Comparison of ENCODE assay signal across 10 cellular contexts in the genomic region with DNA sequence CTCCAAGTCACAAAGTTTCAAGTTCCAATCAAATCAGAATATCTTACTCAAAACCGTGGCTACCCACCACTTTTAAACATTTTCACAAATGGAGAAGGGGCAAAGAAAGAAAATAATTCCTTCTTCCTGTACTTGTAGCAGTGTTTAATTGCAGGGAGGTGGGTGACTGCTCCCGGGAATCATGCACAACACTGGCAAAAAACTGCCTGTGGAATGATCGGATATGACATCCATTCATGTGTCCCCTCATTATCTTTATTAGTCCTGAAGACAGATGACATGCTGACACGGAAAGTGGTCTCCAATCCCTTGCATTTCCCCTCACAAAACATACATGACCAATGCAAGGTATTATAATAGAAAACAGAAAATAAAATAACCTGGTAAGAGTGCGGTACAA. TPM values are rescaled to one million over a fixed set of nuclear protein-coding genes. Genes with fewer than 3 reads are reported as not detected.
DNase-seq lines count a peak whose midpoint lies in the region; ATAC-seq and TF ChIP-seq lines count a peak whose summit lies in the region.
"Had no signal": no experiment of that assay in that cellular context is flagged by ENCODE, and none has a peak within 500 bp of the region (broad histone marks: within the 10 kb centered on the region; RNA-seq: fewer than 3 reads in every experiment).

No MANE protein-coding gene starts in this region.

- WGBS in spleen, 5 donors, result 72 to 83% (median 77%) methylated on average over 5 of the region's 5 CpGs

- H3K36me3 Mint-ChIP-seq in T-helper 1 cell treated with Interleukin-12 subunit alpha and Interleukin-12 subunit beta and Interleukin-4 antibody, amounts not matched to agents 30 μg/mL and 1 μg/mL, for 36 hours (ENCODE audit: low read depth), result peaks cover 18% of the 10 kb centered on the region
- H3K36me3 Mint-ChIP-seq in activated CD4-positive, alpha-beta memory T cell treated with anti-CD3 and anti-CD28 coated beads, Interleukin-2, amount 10 ng/mL, durations not matched to agents 7 days and 5 days (ENCODE audit: low read depth), result peaks cover 18% of the 10 kb centered on the region
- H3K36me3 Mint-ChIP-seq in CD14-positive monocyte, result peaks cover 0 to 3% of the 10 kb centered on the region in 2 donors

- no peaks in the 10 kb centered on the region for H3K36me3 ChIP-seq in spleen
- H3K36me3 ChIP-seq: pancreas had no signal

- peaks cover 58% of the 10 kb centered on the region for H3K4me1 Mint-ChIP-seq in T-helper 1 cell treated with Interleukin-12 subunit alpha and Interleukin-12 subunit beta and Interleukin-4 antibody, amounts not matched to agents 30 μg/mL and 1 μg/mL, for 36 hours (ENCODE audit: low read depth)
- peaks cover 56% of the 10 kb centered on the region for H3K4me1 Mint-ChIP-seq in activated CD4-positive, alpha-beta memory T cell treated with anti-CD3 and anti-CD28 coated beads, Interleukin-2, amount 10 ng/mL, durations not matched to agents 7 days and 5 days
- peaks cover 25% of the 10 kb centered on the region for H3K4me1 Mint-ChIP-seq in CD14-positive monocyte

- TF ChIP-seq CTCF in fibroblast of the aortic adventitia (IDR thresholded peaks at IDR 0.05; ENCODE audit: insufficient read depth, low read length) (no peak), spleen (IDR thresholded peaks at IDR 0.05 in 8 of 11, conservative IDR thresholded peaks at IDR 0.05 in 3 of 11) (no peak), CD14-positive monocyte (IDR thresholded peaks at IDR 0.05) (no peak)

- H3K9me3 Mint-ChIP-seq in T-helper 1 cell treated with Interleukin-12 subunit alpha and Interleukin-12 subunit beta and Interleukin-4 antibody, amounts not matched to agents 30 μg/mL and 1 μg/mL, for 36 hours, result no peaks in the 10 kb centered on the region
- H3K9me3 Mint-ChIP-seq in activated CD4-positive, alpha-beta memory T cell treated with anti-CD3 and anti-CD28 coated beads, Interleukin-2, amount 10 ng/mL, durations not matched to agents 7 days and 5 days, result no peaks in the 10 kb centered on the region
- H3K9me3 Mint-ChIP-seq in CD14-positive monocyte, result peaks cover 0 to 6% (median 0%) of the 10 kb centered on the region in 7 donors

- peak overlapping the region; percentile 10 for H3K27ac Mint-ChIP-seq in T-helper 1 cell treated with Interleukin-12 subunit alpha and Interleukin-12 subunit beta and Interleukin-4 antibody, amounts not matched to agents 30 μg/mL and 1 μg/mL, for 36 hours
- H3K27ac Mint-ChIP-seq in activated CD4-positive, alpha-beta memory T cell treated with anti-CD3 and anti-CD28 coated beads, Interleukin-2, amount 10 ng/mL, durations not matched to agents 7 days and 5 days, result no peak overlapping the region
- peak overlapping the region in 1 of 7 donors; percentile 31 for H3K27ac Mint-ChIP-seq in CD14-positive monocyte

- peaks cover 5 to 62% (median 30%) of the 10 kb centered on the region in 6 donors for H3K4me1 ChIP-seq in spleen

- intact Hi-C loops in spleen (cut with DNase I; ENCODE audit: low total_unique reads), result loop anchor here (10.0 kb wide), 2 partner anchors 192 to 268 kb away; partner anchors contain the start of gene EIF4E
- intact Hi-C loops in CD14-positive monocyte (cut with micrococcal nuclease), result no loop called here

- POLR2A ChIA-PET in activated CD4-positive, alpha-beta memory T cell treated with anti-CD3 and anti-CD28 coated beads, Interleukin-2, amount 10 ng/mL, durations not matched to agents 7 days and 5 days (lab: Charles Lee), result interaction anchor here (1.5 to 1.7 kb wide), 2 partner anchors 17 to 54 kb away, joined by 4 to 8 read pairs; no protein-coding TSS in a partner anchor

- peak overlapping the region in 1 of 8 donors; percentile 83 for H3K27ac ChIP-seq in spleen
- H3K27ac ChIP-seq: pancreas had no signal

- H3K4me3 ChIP-seq in fibroblast of the aortic adventitia (ENCODE audit: low read depth, low read length) (peak overlapping the region; percentile 89), spleen (peak overlapping the region in 5 of 8 donors; percentile 77 to 87 (median 84))

- ATAC-seq in GM19035 (IDR thresholded peaks at IDR 0.05; ENCODE audit: unreplicated experiment), result no peak
- ATAC-seq: pancreas had no signal

- no peak for DNase-seq in T-helper 1 cell
- no peak for DNase-seq in activated CD4-positive, alpha-beta memory T cell treated with anti-CD3 and anti-CD28 coated beads, Interleukin-2, amount 10 ng/mL, durations not matched to agents 7 days and 5 days
- no peak for DNase-seq in fibroblast of the aortic adventitia (ENCODE audit: low read depth)
- no peak for DNase-seq in spleen
- no peak for DNase-seq in CD14-positive monocyte (ENCODE audit: low spot score)
- no peak for DNase-seq in T-helper 9 cell
- DNase-seq: activated gamma-delta T cell, pancreas had no signal

- peaks cover 0 to 26% (median 0%) of the 10 kb centered on the region in 7 donors for H3K27me3 ChIP-seq in spleen (replicated peaks in 1 of 7)
- H3K27me3 ChIP-seq: pancreas had no signal

- no peaks in the 10 kb centered on the region for H3K9me3 ChIP-seq in spleen
- H3K9me3 ChIP-seq: pancreas had no signal

- TF ChIP-seq POLR2A in spleen (IDR thresholded peaks at IDR 0.05), result no peak

- CTCF ChIA-PET in activated CD4-positive, alpha-beta memory T cell treated with anti-CD3 and anti-CD28 coated beads, Interleukin-2, amount 10 ng/mL, durations not matched to agents 7 days and 5 days (lab: Charles Lee), result interaction anchor here (1.0 kb wide), 1 partner anchor 339 kb away, joined by 4 read pairs; the partner anchor contains the start of gene METAP1

- H3K4me3 Mint-ChIP-seq in T-helper 1 cell treated with Interleukin-12 subunit alpha and Interleukin-12 subunit beta and Interleukin-4 antibody, amounts not matched to agents 30 μg/mL and 1 μg/mL, for 36 hours, result peak overlapping the region; percentile 98
- H3K4me3 Mint-ChIP-seq in activated CD4-positive, alpha-beta memory T cell treated with anti-CD3 and anti-CD28 coated beads, Interleukin-2, amount 10 ng/mL, durations not matched to agents 7 days and 5 days, result peak overlapping the region; percentile 93
- H3K4me3 Mint-ChIP-seq in CD14-positive monocyte, result peak overlapping the region in 1 of 2 donors; percentile 99

- no peaks in the 10 kb centered on the region for H3K27me3 Mint-ChIP-seq in T-helper 1 cell treated with Interleukin-12 subunit alpha and Interleukin-12 subunit beta and Interleukin-4 antibody, amounts not matched to agents 30 μg/mL and 1 μg/mL, for 36 hours (ENCODE audit: low read depth)
- no peaks in the 10 kb centered on the region for H3K27me3 Mint-ChIP-seq in activated CD4-positive, alpha-beta memory T cell treated with anti-CD3 and anti-CD28 coated beads, Interleukin-2, amount 10 ng/mL, durations not matched to agents 7 days and 5 days
- peaks cover 38 to 48% (median 39%) of the 10 kb centered on the region in 3 donors for H3K27me3 Mint-ChIP-seq in CD14-positive monocyte (ENCODE audit: low read depth in 3 of 3)

RNA-seq across cellular contexts. Expression of gene TSPAN5, which starts 2.0 kb away (rescaled TPM):
- 10 to 100 TPM; 21.8 to 22.6 TPM for total RNA-seq in activated CD4-positive, alpha-beta memory T cell treated with anti-CD3 and anti-CD28 coated beads, Interleukin-2, amount 10 ng/mL, durations not matched to agents 7 days and 5 days
- total RNA-seq in fibroblast of the aortic adventitia (ENCODE audit: low replicate concordance) (42.8 and 49.0 TPM in 2 replicates), spleen (10 to 100 TPM; 14.9 to 33.6 (median 25.7) TPM)
- polyA plus RNA-seq in spleen (1 to 10 TPM; 4.6 to 6.5 (median 5.0) TPM), CD14-positive monocyte (1 to 10 TPM in 1 of 2 donors, under 1 TPM in 1; 0.13 to 1.1 TPM)
